9 cellular contexts compared by ENCODE assay signal in genomic region chr1:41404308-41404755, GRCh38. TPM values are rescaled to one million over a fixed set of nuclear protein-coding genes. Genes with fewer than 3 reads are reported as not detected.
A peak's percentile ranks its signal among the peaks of the same experiment; 100 is the strongest.
DNase-seq lines count a peak whose midpoint lies in the region; ATAC-seq, FAIRE-seq and TF ChIP-seq lines count a peak whose summit lies in the region.
"Had no signal": no experiment of that assay in that cellular context is flagged by ENCODE, and none has a peak within 500 bp of the region (broad histone marks: within the 10 kb centered on the region; RNA-seq: fewer than 3 reads in every experiment).

No MANE protein-coding gene starts in this region.

- DNase-seq in SHP77 (lab: John Stamatoyannopoulos, UW) (peak; percentile 55 to 63), SHP77 treated with DMSO at 0.1 percent for 48 hours (lab: John Stamatoyannopoulos, UW) (no peak), NCI-H2171 treated with DMSO at 0.1 percent for 48 hours (lab: John Stamatoyannopoulos, UW) (peak; percentile 97), amygdala (lab: John Stamatoyannopoulos, UW) (peak in 29 of 56 donors; percentile 14 to 83 (median 45)), neuronal stem cell (ENCODE audit: low spot score) (no peak), vagina (ENCODE audit: extremely low spot score in 2 of 2) (no peak), H54 (ENCODE audit: insufficient read length, low spot score) (no peak)

- no peaks in the 10 kb centered on the region for H3K36me3 ChIP-seq in neuronal stem cell (replicated peaks in 1 of 2; ENCODE audit: control insufficient read depth in 2 of 2, insufficient read depth in 2 of 2, low read length in 2 of 2)
- H3K36me3 ChIP-seq in vagina: no peaks in the 10 kb centered on the region

- no peak overlapping the region for H2BK120ac ChIP-seq in neuronal stem cell (ENCODE audit: low read depth, low read length)

- H3K27me3 ChIP-seq in neuronal stem cell (ENCODE audit: control insufficient read depth in 3 of 3, insufficient read depth in 3 of 3, low read depth in 1 of 3, low read length in 3 of 3) (peaks cover 0 to 50% (median 2%) of the 10 kb centered on the region in 3 experiments), vagina (no peaks in the 10 kb centered on the region)

- H3K23ac ChIP-seq in neuronal stem cell (ENCODE audit: low read depth, low read length, poor library complexity): no peak overlapping the region

- no peak overlapping the region for H3K4me3 ChIP-seq in neuronal stem cell (ENCODE audit: low read length in 2 of 2)
- H3K4me3 ChIP-seq in vagina: no peak overlapping the region

- no peak overlapping the region for H4K91ac ChIP-seq in neuronal stem cell (ENCODE audit: low read depth, low read length, poor library complexity)

- no peak for ATAC-seq in HG02884 (IDR thresholded peaks at IDR 0.05; ENCODE audit: unreplicated experiment)

- H2BK12ac ChIP-seq in neuronal stem cell (ENCODE audit: low read length): no peak overlapping the region

- FAIRE-seq in H54 (lab: Jason Lieb, UNC): no peak

- WGBS in neuronal stem cell (ENCODE audit: extremely low coverage in 2 of 2, insufficient read length in 2 of 2, insufficient replicate concordance in 1 of 2), 2 donors: no CpG with 5 or more reads among the region's 10 CpGs

- intact Hi-C loops in vagina (cut with DNase I): no loop called here

- H3K18ac ChIP-seq in neuronal stem cell (ENCODE audit: low read length): peak overlapping the region; percentile 22

- no peak overlapping the region for H2AFZ ChIP-seq in neuronal stem cell (ENCODE audit: low read length)

- peak overlapping the region; percentile 68 for H3K9ac ChIP-seq in neuronal stem cell (ENCODE audit: low read depth, low read length, poor library complexity)

- no peak overlapping the region for H3K27ac ChIP-seq in neuronal stem cell (replicated peaks; ENCODE audit: low read length)
- H3K27ac ChIP-seq in vagina: no peak overlapping the region
- H3K27ac ChIP-seq: epithelial cell of prostate had no signal

- no peak overlapping the region for H3K4ac ChIP-seq in neuronal stem cell (ENCODE audit: low read length)

- H4K8ac ChIP-seq in neuronal stem cell (ENCODE audit: low read depth, low read length): no peak overlapping the region

- no peaks in the 10 kb centered on the region for H3K79me1 ChIP-seq in neuronal stem cell (ENCODE audit: low read depth, low read length)

- H3K4me1 ChIP-seq in neuronal stem cell (ENCODE audit: control insufficient read depth in 2 of 2, insufficient read depth in 1 of 2, low read depth in 1 of 2, low read length in 2 of 2): peaks cover 0 to 2% of the 10 kb centered on the region in 2 donors
- peaks cover 8% of the 10 kb centered on the region for H3K4me1 ChIP-seq in vagina

- H2AK5ac ChIP-seq in neuronal stem cell (ENCODE audit: low read depth, low read length): no peak overlapping the region

- H3K4me2 ChIP-seq in neuronal stem cell (ENCODE audit: insufficient read depth, low read length, poor library complexity, severe bottlenecking): no peak overlapping the region

- no peak for TF ChIP-seq POLR2A in vagina (IDR thresholded peaks at IDR 0.05)
- TF ChIP-seq POLR2A in H54 (IDR thresholded peaks at IDR 0.05; ENCODE audit: low read depth, low read length): no peak

- H3K14ac ChIP-seq in neuronal stem cell (ENCODE audit: low read length): no peak overlapping the region

- no peak for TF ChIP-seq CTCF in vagina (IDR thresholded peaks at IDR 0.05)

- H2BK5ac ChIP-seq in neuronal stem cell (ENCODE audit: low read length): no peak overlapping the region

- no peaks in the 10 kb centered on the region for H3K9me3 ChIP-seq in neuronal stem cell (replicated peaks in 1 of 2; ENCODE audit: control insufficient read depth in 2 of 2, insufficient read depth in 1 of 2, low read depth in 1 of 2, low read length in 2 of 2)
- no peaks in the 10 kb centered on the region for H3K9me3 ChIP-seq in vagina

- no peak overlapping the region for H2BK15ac ChIP-seq in neuronal stem cell (ENCODE audit: low read length)

RNA-seq across cellular contexts. Expression of gene FOXO6, which starts 43.1 kb away (rescaled TPM):
- polyA plus RNA-seq in neuronal stem cell (2013, experiment 1 of 2): 3.4 TPM
- 3.1 TPM for polyA plus RNA-seq in neuronal stem cell (2013, experiment 2 of 2)
- 1.7 TPM for total RNA-seq in vagina

Comparison
In these comparisons a context has a peak if more than half of its experiments do, and no peak if none do; other contexts are left out.
1. DNase-seq: peak in SHP77 (2 of 2), NCI-H2171 treated with DMSO at 0.1 percent for 48 hours (single experiment) and amygdala (29 of 56); none in SHP77 treated with DMSO at 0.1 percent for 48 hours (single experiment), neuronal stem cell (single experiment), vagina (0 of 2) and H54 (single experiment).